ENCODE assay signal across 12 cellular contexts in genomic region chr4:152577708-152578421, GRCh38. TPM values are rescaled to one million over a fixed set of nuclear protein-coding genes. Genes with fewer than 3 reads are reported as not detected.
DNase-seq lines count a peak whose midpoint lies in the region; ATAC-seq and TF ChIP-seq lines count a peak whose summit lies in the region.
"Had no signal": no experiment of that assay in that cellular context is flagged by ENCODE, and none has a peak within 500 bp of the region (broad histone marks: within the 10 kb centered on the region; RNA-seq: fewer than 3 reads in every experiment).

No MANE protein-coding gene starts in this region.

- H3K27me3 ChIP-seq in tibial nerve, result no peaks in the 10 kb centered on the region
- H3K27me3 ChIP-seq: adrenal gland, suprapubic skin had no signal

- ATAC-seq in GM18517 (IDR thresholded peaks at IDR 0.05; ENCODE audit: unreplicated experiment), result peak; percentile 66
- ATAC-seq in HG02610 (IDR thresholded peaks at IDR 0.05; ENCODE audit: unreplicated experiment), result peak; percentile 55
- ATAC-seq in activated CD4-positive, alpha-beta T cell treated with anti-CD3 and anti-CD28 coated beads for 36 hours, result no peak
- ATAC-seq: heart right ventricle had no signal

- no peaks in the 10 kb centered on the region for H3K9me3 ChIP-seq in tibial nerve
- H3K9me3 ChIP-seq: adrenal gland, heart right ventricle, suprapubic skin had no signal

- CTCF ChIA-PET in activated CD4-positive, alpha-beta T cell treated with anti-CD3 and anti-CD28 coated beads for 36 hours (lab: Charles Lee), result interaction anchor here (0.6 to 2.0 kb wide), 6 partner anchors 12 to 434 kb away, joined by 3 to 5 read pairs (median 3); no protein-coding TSS in a partner anchor

- peak; percentile 69 to 91 for DNase-seq in NOMO-1 (lab: John Stamatoyannopoulos, UW; ENCODE audit: unreplicated experiment in 2 of 2)
- peak; percentile 5 for DNase-seq in kidney tubule cell (ENCODE audit: low spot score)
- no peak for DNase-seq in tibial nerve (ENCODE audit: low spot score in 2 of 2)
- DNase-seq in retina, result no peak
- DNase-seq in activated CD4-positive, alpha-beta T cell treated with anti-CD3 and anti-CD28 coated beads for 36 hours, result no peak
- DNase-seq in caudate nucleus (lab: John Stamatoyannopoulos, UW), result no peak
- DNase-seq: adrenal gland, heart right ventricle, NCI-H510A had no signal

- 55 to 70% methylated on average over 6 of the region's 6 CpGs for WGBS in tibial nerve, 2 donors

- H3K27ac Mint-ChIP-seq in activated CD4-positive, alpha-beta T cell treated with anti-CD3 and anti-CD28 coated beads for 36 hours, result no peak overlapping the region

- TF ChIP-seq POLR2A in tibial nerve (IDR thresholded peaks at IDR 0.05), result no peak

- no peak overlapping the region for H3K4me3 ChIP-seq in tibial nerve
- H3K4me3 ChIP-seq: adrenal gland, heart right ventricle, suprapubic skin had no signal

- no peaks in the 10 kb centered on the region for H3K27me3 Mint-ChIP-seq in activated CD4-positive, alpha-beta T cell treated with anti-CD3 and anti-CD28 coated beads for 36 hours

- H3K36me3 ChIP-seq in tibial nerve, result no peaks in the 10 kb centered on the region
- H3K36me3 ChIP-seq: adrenal gland, heart right ventricle, suprapubic skin had no signal

- H3K4me1 ChIP-seq in tibial nerve, result no peaks in the 10 kb centered on the region
- H3K4me1 ChIP-seq: adrenal gland, suprapubic skin had no signal

- no peaks in the 10 kb centered on the region for H3K9me3 Mint-ChIP-seq in activated CD4-positive, alpha-beta T cell treated with anti-CD3 and anti-CD28 coated beads for 36 hours (ENCODE audit: low read depth)

- TF ChIP-seq EP300 in tibial nerve (IDR thresholded peaks at IDR 0.05), result no peak

- H3K27ac ChIP-seq in tibial nerve (no peak overlapping the region), caudate nucleus (ENCODE audit: low read depth, low read length) (no peak overlapping the region)
- H3K27ac ChIP-seq: adrenal gland, heart right ventricle, suprapubic skin had no signal

- TF ChIP-seq CTCF in tibial nerve (IDR thresholded peaks at IDR 0.05), result no peak

- H3K36me3 Mint-ChIP-seq in activated CD4-positive, alpha-beta T cell treated with anti-CD3 and anti-CD28 coated beads for 36 hours (ENCODE audit: low read depth), result no peaks in the 10 kb centered on the region

- intact Hi-C loops in activated CD4-positive, alpha-beta T cell treated with anti-CD3 and anti-CD28 coated beads for 36 hours (cut with DNase I, micrococcal nuclease), result no loop called here

- POLR2A ChIA-PET in activated CD4-positive, alpha-beta T cell treated with anti-CD3 and anti-CD28 coated beads for 36 hours (lab: Charles Lee), result no interaction called here

- no peaks in the 10 kb centered on the region for H3K4me1 Mint-ChIP-seq in activated CD4-positive, alpha-beta T cell treated with anti-CD3 and anti-CD28 coated beads for 36 hours

- H3K4me3 Mint-ChIP-seq in activated CD4-positive, alpha-beta T cell treated with anti-CD3 and anti-CD28 coated beads for 36 hours, result no peak overlapping the region

RNA-seq across cellular contexts. Expression of gene FBXW7, which starts 42.0 kb away (rescaled TPM):
- total RNA-seq in tibial nerve, result 10 to 100 TPM; 40.8 to 85.7 (median 62.1) TPM
- total RNA-seq in activated CD4-positive, alpha-beta T cell treated with anti-CD3 and anti-CD28 coated beads for 36 hours, result 10 to 100 TPM; 29.8 to 31.6 TPM

Comparison
In these comparisons a context has a peak if more than half of its experiments do, and no peak if none do; other contexts are left out.
1. DNase-seq: peak in NOMO-1 (2 of 2) and kidney tubule cell (single experiment); none in tibial nerve (0 of 2), retina (single experiment), activated CD4-positive, alpha-beta T cell treated with anti-CD3 and anti-CD28 coated beads for 36 hours (single experiment) and caudate nucleus (0 of 61).